ENCODE assay signal across 29 cellular contexts in the genomic region with DNA sequence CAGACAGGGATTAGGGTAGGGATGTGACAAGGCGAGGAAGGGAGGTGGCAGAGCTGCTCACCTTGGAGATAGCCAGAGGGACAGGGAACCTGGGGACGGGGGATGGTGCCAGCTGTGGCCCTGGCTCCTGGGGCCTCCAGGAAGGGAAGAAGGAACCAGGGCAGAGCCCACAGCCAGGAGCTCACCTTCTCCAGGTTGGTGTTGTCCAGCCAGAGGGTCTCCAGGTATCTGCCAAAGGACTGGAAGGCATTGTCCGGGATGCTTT. TPM values are rescaled to one million over a fixed set of nuclear protein-coding genes. Genes with fewer than 3 reads are reported as not detected.
DNase-seq lines count a peak whose midpoint lies in the region; ATAC-seq and TF ChIP-seq lines count a peak whose summit lies in the region.
"Had no signal": no experiment of that assay in that cellular context is flagged by ENCODE, and none has a peak within 500 bp of the region (broad histone marks: within the 10 kb centered on the region; RNA-seq: fewer than 3 reads in every experiment).

No MANE protein-coding gene starts in this region.

- intact Hi-C loops in breast epithelium (cut with DNase I; ENCODE audit: low total_unique reads) (no loop called here), mammary epithelial cell (cut with micrococcal nuclease) (no loop called here)

- no peaks in the 10 kb centered on the region for H3K27me3 ChIP-seq in breast epithelium
- peaks cover 4% of the 10 kb centered on the region for H3K27me3 ChIP-seq in mammary epithelial cell (ENCODE audit: insufficient read depth, low read length)
- H3K27me3 ChIP-seq: right lobe of liver, SJCRH30, testis, uterus had no signal

- TF ChIP-seq CTCF in breast epithelium (IDR thresholded peaks at IDR 0.05) (no peak), mammary epithelial cell (conservative IDR thresholded peaks at IDR 0.05 in 1 of 2, IDR thresholded peaks at IDR 0.05 in 1 of 2; ENCODE audit: extremely low read depth in 1 of 2, insufficient read depth in 1 of 2, low read depth in 1 of 2, low read length in 2 of 2) (no peak), neural crest cell (conservative IDR thresholded peaks at IDR 0.05) (no peak), RWPE1 (conservative IDR thresholded peaks at IDR 0.05; ENCODE audit: low read depth) (no peak)

- TF ChIP-seq POLR2A in breast epithelium (IDR thresholded peaks at IDR 0.05) = no peak

- H3K27ac Mint-ChIP-seq in effector memory CD8-positive, alpha-beta T cell = no peak overlapping the region
- H3K27ac Mint-ChIP-seq in neural crest cell (ENCODE audit: unreplicated experiment) = no peak overlapping the region
- H3K27ac Mint-ChIP-seq: activated CD4-positive, alpha-beta memory T cell treated with anti-CD3 and anti-CD28 coated beads for 36 hours; naive thymus-derived CD8-positive, alpha-beta T cell had no signal

- H3K9ac ChIP-seq in mammary epithelial cell (ENCODE audit: insufficient read depth, low read length) = no peak overlapping the region
- H3K9ac ChIP-seq: parathyroid adenoma had no signal

- peak overlapping the region; percentile 15 to 66 for H3K4me3 Mint-ChIP-seq in effector memory CD8-positive, alpha-beta T cell
- H3K4me3 Mint-ChIP-seq in neural crest cell = peak overlapping the region; percentile 80
- H3K4me3 Mint-ChIP-seq: activated CD4-positive, alpha-beta memory T cell treated with anti-CD3 and anti-CD28 coated beads for 36 hours had no signal

- 89% methylated on average over 3 of the region's 3 CpGs for WGBS in mammary epithelial cell (ENCODE audit: low coverage, missing lambda C conversion rate)

- peaks cover 3% of the 10 kb centered on the region for H3K36me3 Mint-ChIP-seq in effector memory CD8-positive, alpha-beta T cell (ENCODE audit: insufficient read depth)
- no peaks in the 10 kb centered on the region for H3K36me3 Mint-ChIP-seq in neural crest cell (ENCODE audit: low read depth)
- H3K36me3 Mint-ChIP-seq: activated CD4-positive, alpha-beta memory T cell treated with anti-CD3 and anti-CD28 coated beads for 36 hours had no signal

- in situ Hi-C loops in mammary epithelial cell (cut with MboI; ENCODE audit: low sequenced_read_pairs in 2 of 2) = no loop called here

- H3K9me3 ChIP-seq in breast epithelium (no peaks in the 10 kb centered on the region), mammary epithelial cell (replicated peaks; ENCODE audit: insufficient read depth, low read length) (no peaks in the 10 kb centered on the region)
- H3K9me3 ChIP-seq: HAP-1, right lobe of liver, SJCRH30, testis, uterus had no signal

- dilution Hi-C loops in mammary epithelial cell (cut with HindIII; ENCODE audit: low sequenced_read_pairs) = no loop called here

- peaks cover 27 to 37% of the 10 kb centered on the region in 2 donors for H3K27me3 Mint-ChIP-seq in effector memory CD8-positive, alpha-beta T cell
- peaks cover 44% of the 10 kb centered on the region for H3K27me3 Mint-ChIP-seq in neural crest cell (ENCODE audit: low read depth)

- peak overlapping the region in 2 of 3 donors; percentile 53 to 65 for H3K4me3 ChIP-seq in breast epithelium
- no peak overlapping the region for H3K4me3 ChIP-seq in mammary epithelial cell (replicated peaks in 1 of 3; ENCODE audit: insufficient read depth in 1 of 3, low read depth in 2 of 3, low read length in 3 of 3)
- H3K4me3 ChIP-seq: HAP-1, K562, right lobe of liver, SJCRH30, uterus had no signal

- H3K4me1 ChIP-seq in breast epithelium = peaks cover 6% of the 10 kb centered on the region in 2 donors
- H3K4me1 ChIP-seq in mammary epithelial cell (ENCODE audit: insufficient read depth, low read length) = peaks cover 21% of the 10 kb centered on the region
- H3K4me1 ChIP-seq: HAP-1, SJCRH30 had no signal

- peaks cover 13 to 23% of the 10 kb centered on the region in 2 donors for H3K4me1 Mint-ChIP-seq in effector memory CD8-positive, alpha-beta T cell (ENCODE audit: low read depth in 2 of 2)
- H3K4me1 Mint-ChIP-seq in neural crest cell = peaks cover 16% of the 10 kb centered on the region

- ATAC-seq in effector memory CD8-positive, alpha-beta T cell (replicated peaks) = no peak
- no peak for ATAC-seq in HG03442 (IDR thresholded peaks at IDR 0.05; ENCODE audit: unreplicated experiment)
- ATAC-seq: K562; Panc1; stimulated activated naive CD8-positive, alpha-beta T cell treated with anti-CD3 and anti-CD28 coated beads, Interleukin-15, Interleukin-2, amounts not matched to agents 100 U/mL and 50 U/mL, for 24 hours had no signal

- H3K9me3 Mint-ChIP-seq in effector memory CD8-positive, alpha-beta T cell = no peaks in the 10 kb centered on the region
- no peaks in the 10 kb centered on the region for H3K9me3 Mint-ChIP-seq in neural crest cell
- H3K9me3 Mint-ChIP-seq: activated CD4-positive, alpha-beta memory T cell treated with anti-CD3 and anti-CD28 coated beads for 36 hours; naive thymus-derived CD8-positive, alpha-beta T cell had no signal

- no peak overlapping the region for H2AFZ ChIP-seq in mammary epithelial cell (ENCODE audit: low read depth, low read length)
- H2AFZ ChIP-seq: parathyroid adenoma had no signal

- H4K20me1 ChIP-seq in mammary epithelial cell (ENCODE audit: insufficient read depth, low read length) = no peaks in the 10 kb centered on the region

- H3K36me3 ChIP-seq in breast epithelium = peaks cover 4% of the 10 kb centered on the region
- no peaks in the 10 kb centered on the region for H3K36me3 ChIP-seq in mammary epithelial cell (ENCODE audit: insufficient read depth, low read length)
- H3K36me3 ChIP-seq: HAP-1, right lobe of liver, SJCRH30, uterus had no signal

- DNase-seq in breast epithelium (ENCODE audit: low spot score in 2 of 2) = no peak
- no peak for DNase-seq in mammary epithelial cell
- DNase-seq in effector memory CD8-positive, alpha-beta T cell = no peak
- DNase-seq in neural crest cell (ENCODE audit: low read depth, low spot score) = no peak
- no peak for DNase-seq in NCI-H187 (lab: John Stamatoyannopoulos, UW)
- no peak for DNase-seq in RKO (ENCODE audit: low spot score)
- DNase-seq in RWPE1 (ENCODE audit: low spot score) = no peak
- DNase-seq: activated CD4-positive, alpha-beta memory T cell treated with anti-CD3 and anti-CD28 coated beads for 36 hours; activated CD8-positive, alpha-beta memory T cell treated with anti-CD3 and anti-CD28 coated beads, Interleukin-2, amount 50 U/mL, for 4 hours; AML-193; naive thymus-derived CD8-positive, alpha-beta T cell; NCI-H1105; NCI-H2029; NCI-H2227 treated with DMSO at 0.1 percent for 48 hours; SJCRH30; stimulated activated naive CD8-positive, alpha-beta T cell treated with anti-CD3 and anti-CD28 coated beads, Interleukin-15, Interleukin-2, amounts not matched to agents 100 U/mL and 50 U/mL, for 24 hours; testis; uterus had no signal

- POLR2A ChIA-PET in RWPE1 (lab: Yijun Ruan, JAX; ENCODE audit: low non-redundant PET) = no interaction called here

- H3K27ac ChIP-seq in breast epithelium (peak overlapping the region in 1 of 2 donors; percentile 72), mammary epithelial cell (ENCODE audit: insufficient read depth, low read depth, low read length) (no peak overlapping the region), RWPE1 (no peak overlapping the region)
- H3K27ac ChIP-seq: parathyroid adenoma, SJCRH30, testis, uterus had no signal

- no TSS peak for BruUV-seq in mammary epithelial cell (replicated peaks; lab: Mats Ljungman, UMichigan)

- no peak overlapping the region for H3K4me2 ChIP-seq in mammary epithelial cell (ENCODE audit: insufficient read depth, low read depth, low read length)

- CTCF ChIA-PET in mammary epithelial cell (lab: Charles Lee; ENCODE audit: low non-redundant PET) (no interaction called here), RWPE1 (lab: Yijun Ruan, JAX) (interaction anchor here (2.0 kb wide), 2 partner anchors 11 to 70 kb away, joined by 6 to 19 read pairs; a partner anchor contains a TSS)

- H3K79me2 ChIP-seq in mammary epithelial cell (ENCODE audit: insufficient read depth, low read length) = no peaks in the 10 kb centered on the region
- H3K79me2 ChIP-seq: parathyroid adenoma had no signal

RNA-seq across cellular contexts. Expression of a gene that starts 0.9 kb away (rescaled TPM):
- total RNA-seq in breast epithelium (1 to 10 TPM in 2 of 3 donors, not detected in 1; 2.3 to 5.6 TPM), mammary epithelial cell (not detected), neural crest cell (0.19 and 0.27 TPM in 2 replicates)
- not detected for polyA plus RNA-seq in mammary epithelial cell
- not detected for polyA minus RNA-seq in mammary epithelial cell
- total RNA-seq: activated CD4-positive, alpha-beta memory T cell treated with anti-CD3 and anti-CD28 coated beads for 36 hours; astrocyte; dermis microvascular lymphatic vessel endothelial cell; G401; HT1080; K562; M059J; naive thymus-derived CD8-positive, alpha-beta T cell; SJCRH30; uterus had no signal
- polyA plus RNA-seq: K562; naive thymus-derived CD8-positive, alpha-beta T cell had no signal

RNA-seq across cellular contexts. Expression of a gene that starts 10.9 kb away (rescaled TPM):
- total RNA-seq in breast epithelium (10 to 100 TPM; 33.6 to 39.0 (median 35.1) TPM), mammary epithelial cell (10 to 100 TPM; 17.2 to 29.9 TPM), neural crest cell (42.4 and 42.9 TPM in 2 replicates)
- 18.8 TPM for polyA plus RNA-seq in mammary epithelial cell
- 33.2 TPM for polyA minus RNA-seq in mammary epithelial cell

RNA-seq across cellular contexts. Expression of a gene that starts 40.5 kb away (rescaled TPM):
- total RNA-seq in breast epithelium = 1 to 10 TPM in 2 of 3 donors, under 1 TPM in 1; 0.66 to 1.9 (median 1.3) TPM
- total RNA-seq in mammary epithelial cell = 1 to 10 TPM in 1 of 2 donors, under 1 TPM in 1; 0.50 to 9.6 TPM
- 4.5 TPM for polyA plus RNA-seq in mammary epithelial cell
- not detected for polyA minus RNA-seq in mammary epithelial cell
- 1.2 and 1.7 TPM in 2 replicates for total RNA-seq in neural crest cell
- total RNA-seq: HT1080, K562, M059J, SJCRH30 had no signal
- polyA plus RNA-seq: K562 had no signal

RNA-seq across cellular contexts. Expression of a gene that starts 41.8 kb away (rescaled TPM):
- total RNA-seq in breast epithelium (10 to 100 TPM; 19.4 to 95.4 (median 86.3) TPM), mammary epithelial cell (10 to 100 TPM; 28.1 to 37.2 TPM), neural crest cell (31.5 and 34.5 TPM in 2 replicates)
- polyA plus RNA-seq in mammary epithelial cell = 28.9 TPM
- polyA minus RNA-seq in mammary epithelial cell = 22.8 TPM

Comparison
In these comparisons a context has a peak if more than half of its experiments do, and no peak if none do; other contexts are left out.
1. H3K4me3 ChIP-seq: peak in breast epithelium (2 of 3); none in mammary epithelial cell (0 of 3).